In the genomic region with DNA sequence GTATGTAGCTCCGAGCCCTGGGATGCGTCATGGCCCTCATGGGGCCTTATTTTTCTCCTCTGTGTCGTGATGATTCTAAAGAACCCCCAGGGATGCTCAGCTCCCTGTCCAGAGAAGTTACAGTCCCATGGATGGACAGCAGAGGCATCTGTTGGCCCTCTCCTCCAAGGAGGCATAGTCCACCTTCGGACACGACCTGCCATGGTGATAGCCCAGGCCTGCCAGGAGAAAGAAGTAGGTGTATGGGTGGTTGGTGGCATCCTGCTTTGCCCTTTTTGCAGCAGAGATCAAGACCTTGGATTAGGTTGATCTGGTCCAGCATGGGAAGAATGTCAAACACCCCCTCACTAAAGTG, we compare ENCODE assay signal across 38 cellular contexts.
"Had no signal": no experiment of that assay in that cellular context is flagged by ENCODE, and none has a peak within 500 bp of the region (broad histone marks: within the 10 kb centered on the region; RNA-seq: fewer than 3 reads in every experiment).

No MANE protein-coding gene starts in this region.

- H3K4me1 ChIP-seq: adrenal gland, body of pancreas, breast epithelium had no signal

- H3K27ac Mint-ChIP-seq: activated B cell treated with CpG ODN at 0.5 μM for 24 hours; activated CD4-positive, alpha-beta memory T cell treated with anti-CD3 and anti-CD28 coated beads for 36 hours; activated CD4-positive, alpha-beta T cell treated with anti-CD3 and anti-CD28 coated beads, Interleukin-2, amount 10 ng/mL, durations not matched to agents 24 days and 14 days; activated CD8-positive, alpha-beta memory T cell treated with anti-CD3 and anti-CD28 coated beads, Interleukin-2, amount 10 ng/mL, durations not matched to agents 7 days and 5 days; activated CD8-positive, alpha-beta T cell treated with anti-CD3 and anti-CD28 coated beads for 36 hours; activated naive CD4-positive, alpha-beta T cell treated with anti-CD3 and anti-CD28 coated beads for 36 hours; activated naive CD4-positive, alpha-beta T cell treated with anti-CD3 and anti-CD28 coated beads, Interleukin-2, amount 50 U/mL, for 72 hours; activated naive CD8-positive, alpha-beta T cell treated with anti-CD3 and anti-CD28 coated beads for 36 hours; activated T-cell treated with anti-CD3 and anti-CD28 coated beads, Interleukin-2, amount 50 U/mL, for 72 hours; activated T-helper 1 cell treated with anti-CD3 and anti-CD28 coated beads, Interleukin-12 subunit alpha, Interleukin-12 subunit beta, Interleukin-2, Interleukin-4 antibody, amounts not matched to agents 30 ng/mL and 10 ng/mL and 1 ng/mL, durations not matched to agents 14 hours and 24 hours and 36 hours; activated T-helper 17 cell treated with anti-CD3 and anti-CD28 coated beads, Interleukin-2, amount 50 U/mL, for 72 hours; T-helper 1 cell treated with Interleukin-12 subunit alpha and Interleukin-12 subunit beta and Interleukin-4 antibody, amounts not matched to agents 30 μg/mL and 1 μg/mL, for 36 hours; T-helper 2 cell treated with Interferon-gamma antibody and Interleukin-4, amounts not matched to agents 5 μg/mL and 100 μg/mL, for 36 hours had no signal

- H3K27me3 Mint-ChIP-seq: activated CD4-positive, alpha-beta memory T cell treated with anti-CD3 and anti-CD28 coated beads for 36 hours; activated CD4-positive, alpha-beta T cell treated with anti-CD3 and anti-CD28 coated beads, Interleukin-2, amount 10 ng/mL, durations not matched to agents 24 days and 14 days had no signal

- H3K36me3 ChIP-seq: adrenal gland, brain microvascular endothelial cell, breast epithelium had no signal

- H3K4me1 Mint-ChIP-seq: activated B cell treated with CpG ODN at 0.5 μM for 24 hours; activated CD4-positive, alpha-beta T cell treated with anti-CD3 and anti-CD28 coated beads, Interleukin-2, amount 10 ng/mL, durations not matched to agents 24 days and 14 days; activated CD8-positive, alpha-beta memory T cell treated with anti-CD3 and anti-CD28 coated beads, Interleukin-2, amount 10 ng/mL, durations not matched to agents 7 days and 5 days; activated naive CD8-positive, alpha-beta T cell treated with anti-CD3 and anti-CD28 coated beads for 36 hours; activated T-helper 17 cell treated with anti-CD3 and anti-CD28 coated beads, Interleukin-2, amount 50 U/mL, for 72 hours had no signal

- FAIRE-seq: astrocyte, TTC549 had no signal

- ATAC-seq: activated CD8-positive, alpha-beta memory T cell treated with anti-CD3 and anti-CD28 coated beads, Interleukin-2, amount 10 ng/mL, durations not matched to agents 7 days and 5 days; activated CD8-positive, alpha-beta T cell treated with anti-CD3 and anti-CD28 coated beads for 36 hours; activated naive CD4-positive, alpha-beta T cell treated with anti-CD3 and anti-CD28 coated beads, Interleukin-2, amount 50 U/mL, for 72 hours; activated T-cell treated with anti-CD3 and anti-CD28 coated beads, Interleukin-2, amount 50 U/mL, for 4 hours; activated T-cell treated with anti-CD3 and anti-CD28 coated beads, Interleukin-2, amount 50 U/mL, for 72 hours; activated T-helper 17 cell treated with anti-CD3 and anti-CD28 coated beads, Interleukin-2, amount 50 U/mL, for 72 hours; body of pancreas had no signal

- H3K4me3 ChIP-seq: adrenal gland, body of pancreas, breast epithelium had no signal

- DNase-seq: activated B cell treated with CpG ODN at 0.5 μM for 24 hours; activated CD4-positive, alpha-beta memory T cell treated with anti-CD3 and anti-CD28 coated beads for 36 hours; activated CD4-positive, alpha-beta T cell treated with anti-CD3 and anti-CD28 coated beads for 4 hours; activated CD4-positive, alpha-beta T cell treated with anti-CD3 and anti-CD28 coated beads, Interleukin-2, amount 10 ng/mL, durations not matched to agents 24 days and 14 days; activated CD4-positive, alpha-beta T cell treated with anti-CD3 and anti-CD28 coated beads, Interleukin-2, amount 50 U/mL, for 1 hour; activated CD4-positive, alpha-beta T cell treated with anti-CD3 and anti-CD28 coated beads, Interleukin-2, amount 50 U/mL, for 4 hours; activated CD4-positive, CD25-positive, alpha-beta regulatory T cell treated with anti-CD3 and anti-CD28 coated beads, Interleukin-2, amount 50 U/mL, for 72 hours; activated CD8-positive, alpha-beta memory T cell treated with anti-CD3 and anti-CD28 coated beads, Interleukin-2, amount 10 ng/mL, durations not matched to agents 7 days and 5 days; activated CD8-positive, alpha-beta T cell treated with anti-CD3 and anti-CD28 coated beads for 36 hours; activated effector memory CD4-positive, alpha-beta T cell treated with anti-CD3 and anti-CD28 coated beads, Interleukin-2, amount 50 U/mL, for 16 hours; activated gamma-delta T cell treated with Interleukin-2 at 50 U/mL for 16 hours; activated naive CD4-positive, alpha-beta T cell; activated naive CD4-positive, alpha-beta T cell treated with anti-CD3 and anti-CD28 coated beads for 36 hours; activated naive CD4-positive, alpha-beta T cell treated with anti-CD3 and anti-CD28 coated beads, Interleukin-2, amount 50 U/mL, for 16 hours; activated naive CD8-positive, alpha-beta T cell treated with anti-CD3 and anti-CD28 coated beads for 36 hours; activated T-cell treated with anti-CD3 and anti-CD28 coated beads for 4 hours; activated T-cell treated with anti-CD3 and anti-CD28 coated beads, Interleukin-2, amount 50 U/mL, for 1 hour; activated T-cell treated with anti-CD3 and anti-CD28 coated beads, Interleukin-2, amount 50 U/mL, for 4 hours; activated T-cell treated with anti-CD3 and anti-CD28 coated beads, Interleukin-2, amount 50 U/mL, for 72 hours; adrenal gland; amniotic stem cell; aorta; body of pancreas; brain microvascular endothelial cell; central memory CD4-positive, alpha-beta T cell; SW 1271; T-helper 1 cell; T-helper 2 cell; T-helper 9 cell had no signal

- H3K27ac ChIP-seq: adrenal gland, body of pancreas, brain microvascular endothelial cell, breast epithelium, VCaP had no signal

- H3K9me3 Mint-ChIP-seq: activated B cell treated with CpG ODN at 0.5 μM for 24 hours; activated CD4-positive, alpha-beta memory T cell treated with anti-CD3 and anti-CD28 coated beads for 36 hours; activated CD4-positive, alpha-beta T cell treated with anti-CD3 and anti-CD28 coated beads, Interleukin-2, amount 10 ng/mL, durations not matched to agents 24 days and 14 days; activated CD8-positive, alpha-beta T cell treated with anti-CD3 and anti-CD28 coated beads for 36 hours; activated naive CD4-positive, alpha-beta T cell treated with anti-CD3 and anti-CD28 coated beads for 36 hours; activated naive CD4-positive, alpha-beta T cell treated with anti-CD3 and anti-CD28 coated beads, Interleukin-2, amount 50 U/mL, for 72 hours; activated naive CD8-positive, alpha-beta T cell treated with anti-CD3 and anti-CD28 coated beads for 36 hours; activated T-cell treated with anti-CD3 and anti-CD28 coated beads, Interleukin-2, amount 50 U/mL, for 4 hours; activated T-cell treated with anti-CD3 and anti-CD28 coated beads, Interleukin-2, amount 50 U/mL, for 72 hours; activated T-helper 1 cell treated with anti-CD3 and anti-CD28 coated beads, Interleukin-12 subunit alpha, Interleukin-12 subunit beta, Interleukin-2, Interleukin-4 antibody, amounts not matched to agents 30 ng/mL and 10 ng/mL and 1 ng/mL, durations not matched to agents 14 hours and 24 hours and 36 hours; activated T-helper 17 cell treated with anti-CD3 and anti-CD28 coated beads, Interleukin-2, amount 50 U/mL, for 72 hours; T-helper 1 cell treated with Interleukin-12 subunit alpha and Interleukin-12 subunit beta and Interleukin-4 antibody, amounts not matched to agents 30 μg/mL and 1 μg/mL, for 36 hours; T-helper 2 cell treated with Interferon-gamma antibody and Interleukin-4, amounts not matched to agents 5 μg/mL and 100 μg/mL, for 36 hours had no signal

- H3K36me3 Mint-ChIP-seq: activated CD4-positive, alpha-beta memory T cell treated with anti-CD3 and anti-CD28 coated beads for 36 hours; activated CD8-positive, alpha-beta memory T cell treated with anti-CD3 and anti-CD28 coated beads, Interleukin-2, amount 10 ng/mL, durations not matched to agents 7 days and 5 days; activated naive CD4-positive, alpha-beta T cell treated with anti-CD3 and anti-CD28 coated beads, Interleukin-2, amount 50 U/mL, for 72 hours; activated naive CD8-positive, alpha-beta T cell treated with anti-CD3 and anti-CD28 coated beads for 36 hours had no signal

- H3K27me3 ChIP-seq: adrenal gland, body of pancreas, brain microvascular endothelial cell, breast epithelium had no signal

- H3K9me3 ChIP-seq: adrenal gland, body of pancreas, breast epithelium had no signal

- H3K4me3 Mint-ChIP-seq: activated B cell treated with CpG ODN at 0.5 μM for 24 hours; activated CD4-positive, alpha-beta memory T cell treated with anti-CD3 and anti-CD28 coated beads for 36 hours; activated CD4-positive, alpha-beta T cell treated with anti-CD3 and anti-CD28 coated beads, Interleukin-2, amount 10 ng/mL, durations not matched to agents 24 days and 14 days; activated CD8-positive, alpha-beta memory T cell treated with anti-CD3 and anti-CD28 coated beads, Interleukin-2, amount 10 ng/mL, durations not matched to agents 7 days and 5 days; activated CD8-positive, alpha-beta T cell treated with anti-CD3 and anti-CD28 coated beads for 36 hours; activated naive CD4-positive, alpha-beta T cell treated with anti-CD3 and anti-CD28 coated beads for 36 hours; activated naive CD8-positive, alpha-beta T cell treated with anti-CD3 and anti-CD28 coated beads for 36 hours; activated T-cell treated with anti-CD3 and anti-CD28 coated beads, Interleukin-2, amount 50 U/mL, for 4 hours; activated T-cell treated with anti-CD3 and anti-CD28 coated beads, Interleukin-2, amount 50 U/mL, for 72 hours; activated T-helper 1 cell treated with anti-CD3 and anti-CD28 coated beads, Interleukin-12 subunit alpha, Interleukin-12 subunit beta, Interleukin-2, Interleukin-4 antibody, amounts not matched to agents 30 ng/mL and 10 ng/mL and 1 ng/mL, durations not matched to agents 14 hours and 24 hours and 36 hours; activated T-helper 17 cell treated with anti-CD3 and anti-CD28 coated beads, Interleukin-2, amount 50 U/mL, for 72 hours; T-helper 1 cell treated with Interleukin-12 subunit alpha and Interleukin-12 subunit beta and Interleukin-4 antibody, amounts not matched to agents 30 μg/mL and 1 μg/mL, for 36 hours; T-helper 2 cell treated with Interferon-gamma antibody and Interleukin-4, amounts not matched to agents 5 μg/mL and 100 μg/mL, for 36 hours had no signal
